In genomic region chr16:46949216-46949892, GRCh38 we compare ENCODE assay signal across 14 cellular contexts. TPM values are rescaled to one million over a fixed set of nuclear protein-coding genes. Genes with fewer than 3 reads are reported as not detected.
DNase-seq lines count a peak whose midpoint lies in the region; ATAC-seq and TF ChIP-seq lines count a peak whose summit lies in the region.
"Had no signal": no experiment of that assay in that cellular context is flagged by ENCODE, and none has a peak within 500 bp of the region (broad histone marks: within the 10 kb centered on the region; RNA-seq: fewer than 3 reads in every experiment).

No MANE protein-coding gene starts in this region.

- no peaks in the 10 kb centered on the region for H3K27me3 Mint-ChIP-seq in activated CD8-positive, alpha-beta T cell treated with anti-CD3 and anti-CD28 coated beads for 36 hours
- H3K27me3 Mint-ChIP-seq in activated CD8-positive, alpha-beta T cell treated with anti-CD3 and anti-CD28 coated beads, Interleukin-2, amount 10 ng/mL, durations not matched to agents 7 days and 5 days (ENCODE audit: low read depth), result no peaks in the 10 kb centered on the region
- H3K27me3 Mint-ChIP-seq: activated naive CD8-positive, alpha-beta T cell treated with anti-CD3 and anti-CD28 coated beads, Interleukin-2, amount 10 ng/mL, durations not matched to agents 7 days and 5 days had no signal

- no peak overlapping the region for H3K4me3 Mint-ChIP-seq in activated CD8-positive, alpha-beta T cell treated with anti-CD3 and anti-CD28 coated beads for 36 hours
- no peak overlapping the region for H3K4me3 Mint-ChIP-seq in activated CD8-positive, alpha-beta T cell treated with anti-CD3 and anti-CD28 coated beads, Interleukin-2, amount 10 ng/mL, durations not matched to agents 7 days and 5 days
- H3K4me3 Mint-ChIP-seq: activated naive CD8-positive, alpha-beta T cell treated with anti-CD3 and anti-CD28 coated beads, Interleukin-2, amount 10 ng/mL, durations not matched to agents 7 days and 5 days had no signal

- DNase-seq in activated CD8-positive, alpha-beta T cell treated with anti-CD3 and anti-CD28 coated beads for 36 hours, result peak; percentile 41
- DNase-seq in activated CD8-positive, alpha-beta T cell treated with anti-CD3 and anti-CD28 coated beads, Interleukin-2, amount 10 ng/mL, durations not matched to agents 7 days and 5 days, result no peak
- DNase-seq in NCI-H146 (lab: John Stamatoyannopoulos, UW), result peak; percentile 10
- peak; percentile 16 for DNase-seq in choroid plexus epithelial cell (ENCODE audit: low read depth)
- DNase-seq in stimulated activated CD4-positive, alpha-beta T cell treated with anti-CD3 and anti-CD28 coated beads, Interleukin-4, amount 100 ng/mL, for 24 hours, result peak; percentile 53
- DNase-seq in iPS-NIHi7 (ENCODE audit: extremely low spot score), result no peak
- no peak for DNase-seq in Kasumi-1 (lab: John Stamatoyannopoulos, UW)
- DNase-seq in NCI-H2171 treated with DMSO at 0.1 percent for 48 hours (lab: John Stamatoyannopoulos, UW), result no peak
- DNase-seq: activated naive CD8-positive, alpha-beta T cell treated with anti-CD3 and anti-CD28 coated beads, Interleukin-2, amount 10 ng/mL, durations not matched to agents 7 days and 5 days; dorsolateral prefrontal cortex; left ventricle myocardium superior; T-helper 9 cell had no signal

- peak; percentile 73 for ATAC-seq in activated CD8-positive, alpha-beta T cell treated with anti-CD3 and anti-CD28 coated beads for 36 hours
- ATAC-seq in activated CD8-positive, alpha-beta T cell treated with anti-CD3 and anti-CD28 coated beads, Interleukin-2, amount 10 ng/mL, durations not matched to agents 7 days and 5 days, result no peak
- ATAC-seq: gastroesophageal sphincter, left ventricle myocardium superior had no signal

- H3K9me3 Mint-ChIP-seq in activated CD8-positive, alpha-beta T cell treated with anti-CD3 and anti-CD28 coated beads for 36 hours, result no peaks in the 10 kb centered on the region
- no peaks in the 10 kb centered on the region for H3K9me3 Mint-ChIP-seq in activated CD8-positive, alpha-beta T cell treated with anti-CD3 and anti-CD28 coated beads, Interleukin-2, amount 10 ng/mL, durations not matched to agents 7 days and 5 days (ENCODE audit: insufficient read depth)
- H3K9me3 Mint-ChIP-seq: activated naive CD8-positive, alpha-beta T cell treated with anti-CD3 and anti-CD28 coated beads, Interleukin-2, amount 10 ng/mL, durations not matched to agents 7 days and 5 days had no signal

- H3K27ac Mint-ChIP-seq in activated CD8-positive, alpha-beta T cell treated with anti-CD3 and anti-CD28 coated beads for 36 hours, result no peak overlapping the region
- H3K27ac Mint-ChIP-seq in activated CD8-positive, alpha-beta T cell treated with anti-CD3 and anti-CD28 coated beads, Interleukin-2, amount 10 ng/mL, durations not matched to agents 7 days and 5 days, result no peak overlapping the region
- H3K27ac Mint-ChIP-seq: activated naive CD8-positive, alpha-beta T cell treated with anti-CD3 and anti-CD28 coated beads, Interleukin-2, amount 10 ng/mL, durations not matched to agents 7 days and 5 days had no signal

- POLR2A ChIA-PET in activated CD8-positive, alpha-beta T cell treated with anti-CD3 and anti-CD28 coated beads for 36 hours (lab: Charles Lee), result interaction anchor here (1.4 kb wide), 1 partner anchor 24 kb away, joined by 3 read pairs; the partner anchor contains the start of gene DNAJA2
- POLR2A ChIA-PET in activated CD8-positive, alpha-beta T cell treated with anti-CD3 and anti-CD28 coated beads, Interleukin-2, amount 10 ng/mL, durations not matched to agents 7 days and 5 days (lab: Charles Lee), result no interaction called here

- TF ChIP-seq CTCF in activated CD8-positive, alpha-beta T cell treated with anti-CD3 and anti-CD28 coated beads for 36 hours (IDR thresholded peaks at IDR 0.05), result no peak
- TF ChIP-seq CTCF in choroid plexus epithelial cell (conservative IDR thresholded peaks at IDR 0.05; ENCODE audit: low read depth, low read length), result no peak

- intact Hi-C loops in activated CD8-positive, alpha-beta T cell treated with anti-CD3 and anti-CD28 coated beads for 36 hours (cut with micrococcal nuclease), result loop anchor here (10.0 kb wide), 1 partner anchor 1215 kb away; no protein-coding TSS in a partner anchor

- H3K36me3 Mint-ChIP-seq in activated CD8-positive, alpha-beta T cell treated with anti-CD3 and anti-CD28 coated beads for 36 hours (ENCODE audit: low read depth), result no peaks in the 10 kb centered on the region
- H3K36me3 Mint-ChIP-seq in activated CD8-positive, alpha-beta T cell treated with anti-CD3 and anti-CD28 coated beads, Interleukin-2, amount 10 ng/mL, durations not matched to agents 7 days and 5 days (ENCODE audit: low read depth), result peaks cover 3% of the 10 kb centered on the region

- peaks cover 3% of the 10 kb centered on the region for H3K4me1 Mint-ChIP-seq in activated CD8-positive, alpha-beta T cell treated with anti-CD3 and anti-CD28 coated beads for 36 hours (ENCODE audit: low read depth)
- no peaks in the 10 kb centered on the region for H3K4me1 Mint-ChIP-seq in activated CD8-positive, alpha-beta T cell treated with anti-CD3 and anti-CD28 coated beads, Interleukin-2, amount 10 ng/mL, durations not matched to agents 7 days and 5 days (ENCODE audit: low read depth)
- H3K4me1 Mint-ChIP-seq: activated naive CD8-positive, alpha-beta T cell treated with anti-CD3 and anti-CD28 coated beads, Interleukin-2, amount 10 ng/mL, durations not matched to agents 7 days and 5 days had no signal

- H3K4me3 ChIP-seq in choroid plexus epithelial cell (ENCODE audit: low read depth, low read length), result no peak overlapping the region
- H3K4me3 ChIP-seq: dorsolateral prefrontal cortex, gastroesophageal sphincter, thyroid gland had no signal

- CTCF ChIA-PET in activated CD8-positive, alpha-beta T cell treated with anti-CD3 and anti-CD28 coated beads for 36 hours (lab: Charles Lee), result interaction anchor here (1.0 to 2.8 kb wide), 6 partner anchors 17 to 96 kb away, joined by 3 to 13 read pairs (median 7); partner anchors contain the start of gene DNAJA2
- CTCF ChIA-PET in activated CD8-positive, alpha-beta T cell treated with anti-CD3 and anti-CD28 coated beads, Interleukin-2, amount 10 ng/mL, durations not matched to agents 7 days and 5 days (lab: Charles Lee), result interaction anchor here (0.9 to 1.8 kb wide), 7 partner anchors 25 to 1215 kb away, joined by 3 to 10 read pairs (median 4); no protein-coding TSS in a partner anchor

RNA-seq across cellular contexts. Expression of gene DNAJA2, which starts 24.1 kb away (rescaled TPM):
- total RNA-seq in activated CD8-positive, alpha-beta T cell treated with anti-CD3 and anti-CD28 coated beads for 36 hours, result 10 to 100 TPM; 68.4 to 70.2 TPM
- 10 to 100 TPM; 53.9 to 54.1 TPM for total RNA-seq in activated CD8-positive, alpha-beta T cell treated with anti-CD3 and anti-CD28 coated beads, Interleukin-2, amount 10 ng/mL, durations not matched to agents 7 days and 5 days

Comparison
In these comparisons a context has a peak if more than half of its experiments do, and no peak if none do; other contexts are left out.
1. DNase-seq: peak in activated CD8-positive, alpha-beta T cell treated with anti-CD3 and anti-CD28 coated beads for 36 hours (single experiment), NCI-H146 (single experiment), choroid plexus epithelial cell (single experiment) and stimulated activated CD4-positive, alpha-beta T cell treated with anti-CD3 and anti-CD28 coated beads, Interleukin-4, amount 100 ng/mL, for 24 hours (single experiment); none in activated CD8-positive, alpha-beta T cell treated with anti-CD3 and anti-CD28 coated beads, Interleukin-2, amount 10 ng/mL, durations not matched to agents 7 days and 5 days (single experiment), iPS-NIHi7 (single experiment), Kasumi-1 (0 of 2) and NCI-H2171 treated with DMSO at 0.1 percent for 48 hours (single experiment).